Comparison of ENCODE assay signal across 18 cellular contexts in genomic region chr5:111236995-111237394, GRCh38. TPM values are rescaled to one million over a fixed set of nuclear protein-coding genes. Genes with fewer than 3 reads are reported as not detected.
DNase-seq lines count a peak whose midpoint lies in the region; ATAC-seq and TF ChIP-seq lines count a peak whose summit lies in the region.
"Had no signal": no experiment of that assay in that cellular context is flagged by ENCODE, and none has a peak within 500 bp of the region (broad histone marks: within the 10 kb centered on the region; RNA-seq: fewer than 3 reads in every experiment).

No MANE protein-coding gene starts in this region.

- no peaks in the 10 kb centered on the region for H3K9me3 Mint-ChIP-seq in activated T-cell treated with anti-CD3 and anti-CD28 coated beads, Interleukin-2, amount 50 U/mL, for 72 hours
- no peaks in the 10 kb centered on the region for H3K9me3 Mint-ChIP-seq in activated T-helper 1 cell treated with anti-CD3 and anti-CD28 coated beads, Interleukin-12 subunit alpha, Interleukin-12 subunit beta, Interleukin-2, Interleukin-4 antibody, amounts not matched to agents 30 ng/mL and 10 ng/mL and 1 ng/mL, durations not matched to agents 14 hours and 24 hours and 36 hours
- no peaks in the 10 kb centered on the region for H3K9me3 Mint-ChIP-seq in stimulated activated effector memory CD8-positive, alpha-beta T cell treated with anti-CD3 and anti-CD28 coated beads, Interleukin-12 subunit alpha, Interleukin-12 subunit beta, amount 100 ng/mL, for 72 hours
- H3K9me3 Mint-ChIP-seq: dendritic cell treated with granulocyte-macrophage colony-stimulating factor and Interleukin-4, amounts not matched to agents 40 ng/mL and 50 ng/mL, for 4 days; neural progenitor cell had no signal

- H3K4me1 ChIP-seq in mesenchymal stem cell (ENCODE audit: control insufficient read depth, insufficient read depth, low read depth, low read length) (peaks cover 2% of the 10 kb centered on the region), gastroesophageal sphincter (no peaks in the 10 kb centered on the region)
- H3K4me1 ChIP-seq: ascending aorta, neural progenitor cell had no signal

- no peaks in the 10 kb centered on the region; the same call in 1 of the 2 replicates for H3K36me3 ChIP-seq in KOPT-K1 (ENCODE audit: insufficient read depth, low read length)
- H3K36me3 ChIP-seq in mesenchymal stem cell (ENCODE audit: control insufficient read depth in 1 of 2, insufficient read depth in 2 of 2, low read depth in 1 of 2, low read length in 2 of 2) = no peaks in the 10 kb centered on the region
- no peaks in the 10 kb centered on the region for H3K36me3 ChIP-seq in gastroesophageal sphincter
- H3K36me3 ChIP-seq: ascending aorta, neural progenitor cell had no signal

- no peak for DNase-seq in activated T-cell treated with anti-CD3 and anti-CD28 coated beads, Interleukin-2, amount 50 U/mL, for 72 hours
- DNase-seq in activated T-cell treated with anti-CD3 and anti-CD28 coated beads for 4 hours (no peak), mesenchymal stem cell (no peak)
- DNase-seq in activated T-helper 1 cell treated with anti-CD3 and anti-CD28 coated beads, Interleukin-12 subunit alpha, Interleukin-12 subunit beta, Interleukin-2, Interleukin-4 antibody, amounts not matched to agents 30 ng/mL and 10 ng/mL and 1 ng/mL, durations not matched to agents 14 hours and 24 hours and 36 hours (ENCODE audit: low spot score) = no peak
- DNase-seq in stimulated activated effector memory CD8-positive, alpha-beta T cell treated with anti-CD3 and anti-CD28 coated beads, Interleukin-12 subunit alpha, Interleukin-12 subunit beta, amount 100 ng/mL, for 72 hours (ENCODE audit: low spot score in 2 of 2) = peak in 1 of 2 donors; percentile 66
- DNase-seq: GF-D8, head of caudate nucleus, KG1, NCI-H510A treated with DMSO at 0.1 percent for 48 hours had no signal

- H3K4me3 ChIP-seq in mesenchymal stem cell (ENCODE audit: insufficient read depth in 1 of 2, low read depth in 1 of 2, low read length in 2 of 2) (no peak overlapping the region), gastroesophageal sphincter (no peak overlapping the region)
- H3K4me3 ChIP-seq: ascending aorta, neural progenitor cell had no signal

- H3K4ac ChIP-seq in mesenchymal stem cell (ENCODE audit: low read depth in 1 of 2, low read length in 2 of 2) = peak overlapping the region in 1 of 2 experiments; percentile 21

- no peak for TF ChIP-seq CTCF in gastroesophageal sphincter (IDR thresholded peaks at IDR 0.05)

- peaks cover 0 to 1% of the 10 kb centered on the region in 2 donors for H3K36me3 Mint-ChIP-seq in activated T-cell treated with anti-CD3 and anti-CD28 coated beads, Interleukin-2, amount 50 U/mL, for 72 hours (ENCODE audit: insufficient read depth in 2 of 2)
- H3K36me3 Mint-ChIP-seq in activated T-helper 1 cell treated with anti-CD3 and anti-CD28 coated beads, Interleukin-12 subunit alpha, Interleukin-12 subunit beta, Interleukin-2, Interleukin-4 antibody, amounts not matched to agents 30 ng/mL and 10 ng/mL and 1 ng/mL, durations not matched to agents 14 hours and 24 hours and 36 hours (ENCODE audit: low read depth) = peaks cover 15% of the 10 kb centered on the region
- peaks cover 6% of the 10 kb centered on the region for H3K36me3 Mint-ChIP-seq in stimulated activated effector memory CD8-positive, alpha-beta T cell treated with anti-CD3 and anti-CD28 coated beads, Interleukin-12 subunit alpha, Interleukin-12 subunit beta, amount 100 ng/mL, for 72 hours
- H3K36me3 Mint-ChIP-seq: neural progenitor cell had no signal

- no peak overlapping the region for H3K18ac ChIP-seq in mesenchymal stem cell (ENCODE audit: low read depth in 1 of 2, low read length in 2 of 2)

- WGBS in mesenchymal stem cell = 90% methylated on average over 4 of the region's 4 CpGs
- WGBS in gastroesophageal sphincter (ENCODE audit: low coverage in 1 of 2), 2 donors = 73 to 100% methylated on average over 4 of the region's 4 CpGs

- no peak for TF ChIP-seq POLR2A in gastroesophageal sphincter (IDR thresholded peaks at IDR 0.05)

- peaks cover 100% of the 10 kb centered on the region for H3K4me1 Mint-ChIP-seq in activated T-cell treated with anti-CD3 and anti-CD28 coated beads, Interleukin-2, amount 50 U/mL, for 72 hours (ENCODE audit: low read depth)
- H3K4me1 Mint-ChIP-seq in activated T-helper 1 cell treated with anti-CD3 and anti-CD28 coated beads, Interleukin-12 subunit alpha, Interleukin-12 subunit beta, Interleukin-2, Interleukin-4 antibody, amounts not matched to agents 30 ng/mL and 10 ng/mL and 1 ng/mL, durations not matched to agents 14 hours and 24 hours and 36 hours (ENCODE audit: low read depth) = peaks cover 85% of the 10 kb centered on the region
- peaks cover 74% of the 10 kb centered on the region for H3K4me1 Mint-ChIP-seq in stimulated activated effector memory CD8-positive, alpha-beta T cell treated with anti-CD3 and anti-CD28 coated beads, Interleukin-12 subunit alpha, Interleukin-12 subunit beta, amount 100 ng/mL, for 72 hours

- no peak overlapping the region for H2AK5ac ChIP-seq in mesenchymal stem cell (ENCODE audit: low read length, severe bottlenecking)

- no peak overlapping the region for H3K14ac ChIP-seq in mesenchymal stem cell (ENCODE audit: low read length in 2 of 2)

- no peak overlapping the region for H2AFZ ChIP-seq in mesenchymal stem cell (ENCODE audit: low read depth, low read length)
- H2AFZ ChIP-seq: neural progenitor cell had no signal

- ATAC-seq in activated T-cell treated with anti-CD3 and anti-CD28 coated beads, Interleukin-2, amount 50 U/mL, for 72 hours (replicated peaks in 1 of 2) = peak; percentile 64 to 73
- ATAC-seq in stimulated activated effector memory CD8-positive, alpha-beta T cell treated with anti-CD3 and anti-CD28 coated beads, Interleukin-12 subunit alpha, Interleukin-12 subunit beta, amount 100 ng/mL, for 72 hours = peak; percentile 77
- ATAC-seq in GM18907 (IDR thresholded peaks at IDR 0.05; ENCODE audit: unreplicated experiment) = no peak
- no peak for ATAC-seq in gastroesophageal sphincter
- ATAC-seq: esophagus mucosa, Panc1, SK-N-SH treated with all-trans-retinoic acid at 6 μM for 48 hours had no signal

- H2BK12ac ChIP-seq in mesenchymal stem cell (ENCODE audit: low read length in 2 of 2) = peak overlapping the region in 1 of 2 experiments; percentile 18

- H3K27ac ChIP-seq in KOPT-K1 (ENCODE audit: low read depth, low read length, poor library complexity, severe bottlenecking) (peak overlapping the region; percentile 93), mesenchymal stem cell (ENCODE audit: low read length, poor library complexity, severe bottlenecking) (no peak overlapping the region), gastroesophageal sphincter (no peak overlapping the region)
- H3K27ac ChIP-seq: ascending aorta, neural progenitor cell had no signal

- TF ChIP-seq EP300 in gastroesophageal sphincter (IDR thresholded peaks at IDR 0.05) = no peak

- H3K4me3 Mint-ChIP-seq in activated T-cell treated with anti-CD3 and anti-CD28 coated beads, Interleukin-2, amount 50 U/mL, for 72 hours = peak overlapping the region; percentile 75 to 86
- peak overlapping the region; percentile 70 for H3K4me3 Mint-ChIP-seq in activated T-helper 1 cell treated with anti-CD3 and anti-CD28 coated beads, Interleukin-12 subunit alpha, Interleukin-12 subunit beta, Interleukin-2, Interleukin-4 antibody, amounts not matched to agents 30 ng/mL and 10 ng/mL and 1 ng/mL, durations not matched to agents 14 hours and 24 hours and 36 hours
- peak overlapping the region; percentile 54 for H3K4me3 Mint-ChIP-seq in stimulated activated effector memory CD8-positive, alpha-beta T cell treated with anti-CD3 and anti-CD28 coated beads, Interleukin-12 subunit alpha, Interleukin-12 subunit beta, amount 100 ng/mL, for 72 hours
- H3K4me3 Mint-ChIP-seq: dendritic cell treated with granulocyte-macrophage colony-stimulating factor and Interleukin-4, amounts not matched to agents 40 ng/mL and 50 ng/mL, for 4 days; neural progenitor cell had no signal

- no peak overlapping the region for H2BK120ac ChIP-seq in mesenchymal stem cell (ENCODE audit: low read depth, low read length)

- H4K8ac ChIP-seq in mesenchymal stem cell (ENCODE audit: low read length) = no peak overlapping the region

- H3K9me3 ChIP-seq in KOPT-K1 (ENCODE audit: insufficient read depth, low read length, poor library complexity, severe bottlenecking) = no peaks in the 10 kb centered on the region
- H3K9me3 ChIP-seq in mesenchymal stem cell (ENCODE audit: control insufficient read depth, low read length) = no peaks in the 10 kb centered on the region
- H3K9me3 ChIP-seq in gastroesophageal sphincter = no peaks in the 10 kb centered on the region
- H3K9me3 ChIP-seq: ascending aorta had no signal

- H4K91ac ChIP-seq in mesenchymal stem cell (ENCODE audit: low read length) = no peak overlapping the region

- no peak overlapping the region for H3K23ac ChIP-seq in mesenchymal stem cell (ENCODE audit: low read length in 2 of 2)

- intact Hi-C loops in activated T-helper 1 cell treated with anti-CD3 and anti-CD28 coated beads, Interleukin-12 subunit alpha, Interleukin-12 subunit beta, Interleukin-2, Interleukin-4 antibody, amounts not matched to agents 30 ng/mL and 10 ng/mL and 1 ng/mL, durations not matched to agents 14 hours and 24 hours and 36 hours (cut with micrococcal nuclease) = loop anchor here (1.0 to 2.0 kb wide), 3 partner anchors 10 to 17 kb away; no protein-coding TSS in a partner anchor

- no peak overlapping the region for H2BK15ac ChIP-seq in mesenchymal stem cell (ENCODE audit: low read depth, poor library complexity, severe bottlenecking)

- no peak overlapping the region for H2BK5ac ChIP-seq in mesenchymal stem cell (ENCODE audit: low read depth, low read length, poor library complexity, severe bottlenecking)

- H3K27me3 ChIP-seq in mesenchymal stem cell (ENCODE audit: control insufficient read depth in 1 of 2, insufficient read depth in 1 of 2, low read length in 2 of 2) (no peaks in the 10 kb centered on the region), gastroesophageal sphincter (no peaks in the 10 kb centered on the region)
- H3K27me3 ChIP-seq: ascending aorta, neural progenitor cell had no signal

- H3K27ac Mint-ChIP-seq in activated T-cell treated with anti-CD3 and anti-CD28 coated beads, Interleukin-2, amount 50 U/mL, for 72 hours = peak overlapping the region; percentile 75
- peak overlapping the region; percentile 91 for H3K27ac Mint-ChIP-seq in activated T-helper 1 cell treated with anti-CD3 and anti-CD28 coated beads, Interleukin-12 subunit alpha, Interleukin-12 subunit beta, Interleukin-2, Interleukin-4 antibody, amounts not matched to agents 30 ng/mL and 10 ng/mL and 1 ng/mL, durations not matched to agents 14 hours and 24 hours and 36 hours
- peak overlapping the region; percentile 94 for H3K27ac Mint-ChIP-seq in stimulated activated effector memory CD8-positive, alpha-beta T cell treated with anti-CD3 and anti-CD28 coated beads, Interleukin-12 subunit alpha, Interleukin-12 subunit beta, amount 100 ng/mL, for 72 hours
- H3K27ac Mint-ChIP-seq: dendritic cell treated with granulocyte-macrophage colony-stimulating factor and Interleukin-4, amounts not matched to agents 40 ng/mL and 50 ng/mL, for 4 days; neural progenitor cell had no signal

- no peak overlapping the region for H3K4me2 ChIP-seq in mesenchymal stem cell (ENCODE audit: low read length, poor library complexity, severe bottlenecking)
- H3K4me2 ChIP-seq: neural progenitor cell had no signal

- no peaks in the 10 kb centered on the region for H3K79me1 ChIP-seq in mesenchymal stem cell (replicated peaks; ENCODE audit: low read length, poor library complexity, severe bottlenecking)

- no peaks in the 10 kb centered on the region for H3K27me3 Mint-ChIP-seq in activated T-cell treated with anti-CD3 and anti-CD28 coated beads, Interleukin-2, amount 50 U/mL, for 72 hours (ENCODE audit: low read depth)
- H3K27me3 Mint-ChIP-seq in activated T-helper 1 cell treated with anti-CD3 and anti-CD28 coated beads, Interleukin-12 subunit alpha, Interleukin-12 subunit beta, Interleukin-2, Interleukin-4 antibody, amounts not matched to agents 30 ng/mL and 10 ng/mL and 1 ng/mL, durations not matched to agents 14 hours and 24 hours and 36 hours (ENCODE audit: insufficient read depth) = no peaks in the 10 kb centered on the region

- no peak overlapping the region for H3K9ac ChIP-seq in mesenchymal stem cell (ENCODE audit: low read length)
- H3K9ac ChIP-seq: neural progenitor cell had no signal

RNA-seq across cellular contexts. Expression of gene CAMK4, which starts 12.8 kb away (rescaled TPM):
- total RNA-seq in activated T-cell treated with anti-CD3 and anti-CD28 coated beads, Interleukin-2, amount 50 U/mL, for 72 hours = 10 to 100 TPM; 56.1 to 96.0 TPM
- 51.8 and 56.9 TPM in 2 replicates for total RNA-seq in activated T-helper 1 cell treated with anti-CD3 and anti-CD28 coated beads, Interleukin-12 subunit alpha, Interleukin-12 subunit beta, Interleukin-2, Interleukin-4 antibody, amounts not matched to agents 30 ng/mL and 10 ng/mL and 1 ng/mL, durations not matched to agents 14 hours and 24 hours and 36 hours
- 4.2 TPM for polyA plus RNA-seq in mesenchymal stem cell (2013, experiment 1 of 2)
- 4.5 TPM for polyA plus RNA-seq in mesenchymal stem cell (2013, experiment 2 of 2)
- 1 to 10 TPM in 3 of 4 donors, under 1 TPM in 1; 0.16 to 5.0 (median 4.4) TPM for total RNA-seq in gastroesophageal sphincter

Comparison
In these comparisons a context has a peak if more than half of its experiments do, and no peak if none do; other contexts are left out.
1. ATAC-seq: peak in activated T-cell treated with anti-CD3 and anti-CD28 coated beads, Interleukin-2, amount 50 U/mL, for 72 hours (2 of 2) and stimulated activated effector memory CD8-positive, alpha-beta T cell treated with anti-CD3 and anti-CD28 coated beads, Interleukin-12 subunit alpha, Interleukin-12 subunit beta, amount 100 ng/mL, for 72 hours (single experiment); none in GM18907 (single experiment) and gastroesophageal sphincter (single experiment).
2. Peak in every context shown above with its lines, with median percentiles within 50 percentile points of each other: H3K27ac Mint-ChIP-seq and H3K4me3 Mint-ChIP-seq.